15 cellular contexts compared by ENCODE assay signal in genomic region chr7:20218261-20218660, GRCh38. TPM values are rescaled to one million over a fixed set of nuclear protein-coding genes. Genes with fewer than 3 reads are reported as not detected.
A peak's percentile ranks its signal among the peaks of the same experiment; 100 is the strongest.
DNase-seq lines count a peak whose midpoint lies in the region; ATAC-seq and TF ChIP-seq lines count a peak whose summit lies in the region.
"Had no signal": no experiment of that assay in that cellular context is flagged by ENCODE, and none has a peak within 500 bp of the region (broad histone marks: within the 10 kb centered on the region; RNA-seq: fewer than 3 reads in every experiment).

No MANE protein-coding gene starts in this region.

- H3K36me3 ChIP-seq in SJCRH30 (no peaks in the 10 kb centered on the region), iPS-20b (ENCODE audit: insufficient read depth, low read depth, low read length) (no peaks in the 10 kb centered on the region), upper lobe of left lung (no peaks in the 10 kb centered on the region), heart right ventricle (no peaks in the 10 kb centered on the region)

- no peak for ATAC-seq in upper lobe of left lung (ENCODE audit: low FRiP score in 2 of 2)
- no peak for ATAC-seq in GM21619 (IDR thresholded peaks at IDR 0.05; ENCODE audit: unreplicated experiment)
- ATAC-seq in heart right ventricle: no peak
- ATAC-seq: A549, left ventricle myocardium superior had no signal

- TF ChIP-seq EP300 in upper lobe of left lung (IDR thresholded peaks at IDR 0.05): no peak

- peak overlapping the region; percentile 99 for H3K27ac ChIP-seq in SJCRH30
- H3K27ac ChIP-seq in iPS-20b (ENCODE audit: low read length): no peak overlapping the region
- H3K27ac ChIP-seq in upper lobe of left lung: peak overlapping the region; percentile 50 to 80 (median 73)
- H3K27ac ChIP-seq in heart right ventricle: no peak overlapping the region
- H3K27ac ChIP-seq: A549 had no signal

- DNase-seq in NCI-H748 (lab: John Stamatoyannopoulos, UW; ENCODE audit: unreplicated experiment) (peak; percentile 23), NCI-H748 treated with DMSO at 0.1 percent for 48 hours (lab: John Stamatoyannopoulos, UW) (no peak), SJCRH30 (peak in 1 of 2 experiments; percentile 24), upper lobe of left lung (no peak), heart right ventricle (no peak), GM13977 (ENCODE audit: low spot score) (no peak)
- DNase-seq: foreskin melanocyte; left ventricle myocardium superior; posterior cingulate gyrus; SHP77; stimulated activated CD4-positive, alpha-beta T cell treated with anti-CD3 and anti-CD28 coated beads, Interleukin-2, amount 100 ng/mL, for 48 hours; stimulated activated naive CD8-positive, alpha-beta T cell treated with anti-CD3 and anti-CD28 coated beads, Interleukin-15, Interleukin-2, amounts not matched to agents 100 U/mL and 50 U/mL, for 24 hours had no signal

- H3K9me3 ChIP-seq in SJCRH30 (replicated peaks) (peaks cover 7% of the 10 kb centered on the region; the same call in 1 of the 2 replicates), iPS-20b (ENCODE audit: insufficient read depth, low read depth, low read length) (no peaks in the 10 kb centered on the region), upper lobe of left lung (no peaks in the 10 kb centered on the region), heart right ventricle (no peaks in the 10 kb centered on the region)
- H3K9me3 ChIP-seq: A549 had no signal

- intact Hi-C loops in heart right ventricle (cut with DNase I): no loop called here

- H3K27me3 ChIP-seq in SJCRH30 (no peaks in the 10 kb centered on the region), iPS-20b (ENCODE audit: insufficient read depth, low read length) (no peaks in the 10 kb centered on the region), upper lobe of left lung (no peaks in the 10 kb centered on the region), heart right ventricle (no peaks in the 10 kb centered on the region)

- TF ChIP-seq CTCF in upper lobe of left lung (IDR thresholded peaks at IDR 0.05) (no peak), heart right ventricle (IDR thresholded peaks at IDR 0.05) (no peak), GM13977 (IDR thresholded peaks at IDR 0.05; ENCODE audit: extremely low read depth, insufficient read depth, missing control alignments) (no peak)

- H3K4me3 ChIP-seq in SJCRH30 (no peak overlapping the region), iPS-20b (ENCODE audit: low read length) (peak overlapping the region; percentile 75; the same call in 1 of the 2 replicates), upper lobe of left lung (no peak overlapping the region), heart right ventricle (no peak overlapping the region)
- H3K4me3 ChIP-seq: A549 had no signal

- no peak for TF ChIP-seq POLR2A in upper lobe of left lung (IDR thresholded peaks at IDR 0.05)

- in situ Hi-C loops in GM13977 (cut with MboI; ENCODE audit: low pct_unique_long_range_greater_than_20kb, low sequenced_read_pairs, unreplicated experiment): no loop called here

- peak overlapping the region; percentile 43; the same call in 1 of the 2 replicates for H3K9ac ChIP-seq in iPS-20b (ENCODE audit: low read depth, low read length)

- H3K4me1 ChIP-seq in SJCRH30 (peaks cover 46% of the 10 kb centered on the region), iPS-20b (ENCODE audit: insufficient read depth, low read length) (peaks cover 31% of the 10 kb centered on the region), upper lobe of left lung (peaks cover 0 to 16% (median 9%) of the 10 kb centered on the region in 4 donors), heart right ventricle (peaks cover 0 to 53% (median 10%) of the 10 kb centered on the region in 9 donors)

RNA-seq across cellular contexts. Expression of gene MACC1, which starts 1.1 kb away (rescaled TPM):
- 0.08 TPM in 2 replicates for total RNA-seq in SJCRH30 (2014; rRNA removed; shearing (Covaris generic))
- total RNA-seq in upper lobe of left lung: 10 to 100 TPM; 10.5 to 86.5 (median 24.3) TPM
- under 1 TPM in 7 of 10 donors, not detected in 3; 0.02 to 0.82 (median 0.26) TPM for total RNA-seq in heart right ventricle
- under 1 TPM in 1 of 2 donors, not detected in 1; under 0.01 TPM for polyA plus RNA-seq in heart right ventricle

Comparison
In these comparisons a context has a peak if more than half of its experiments do, and no peak if none do; other contexts are left out.
1. H3K27ac ChIP-seq: peak in SJCRH30 (single experiment) and upper lobe of left lung (4 of 4); none in iPS-20b (single experiment) and heart right ventricle (0 of 10).
2. RNA of gene MACC1, which starts 1.1 kb away (total RNA-seq): 10.5 to 86.5 TPM in upper lobe of left lung; 0.02 to 0.82 TPM in heart right ventricle and 0.08 TPM in SJCRH30; every median in the first group is over 4 times any median in the second.